8 cellular contexts compared by ENCODE assay signal in genomic region chr17:72466199-72466598, GRCh38.
A peak's percentile ranks its signal among the peaks of the same experiment; 100 is the strongest.
DNase-seq lines count a peak whose midpoint lies in the region; ATAC-seq and TF ChIP-seq lines count a peak whose summit lies in the region.

No MANE protein-coding gene starts in this region.

- TF ChIP-seq POLR2A in vagina (IDR thresholded peaks at IDR 0.05), result no peak

- peaks cover 32% of the 10 kb centered on the region for H3K4me1 ChIP-seq in vagina

- no peaks in the 10 kb centered on the region for H3K27me3 ChIP-seq in vagina

- H3K9me3 ChIP-seq in vagina, result no peaks in the 10 kb centered on the region

- DNase-seq in A172 (ENCODE audit: low spot score), result peak; percentile 94
- DNase-seq in epithelial cell of prostate (ENCODE audit: low read depth, low spot score), result peak; percentile 95
- no peak for DNase-seq in vagina (ENCODE audit: extremely low spot score in 2 of 2)
- no peak for DNase-seq in activated CD4-positive, alpha-beta T cell treated with anti-CD3 and anti-CD28 coated beads, Interleukin-2, amount 50 U/mL, for 48 hours
- DNase-seq in NCI-H128 (lab: John Stamatoyannopoulos, UW; ENCODE audit: unreplicated experiment), result no peak
- DNase-seq in DMS79 treated with DMSO at 0.1 percent for 48 hours (lab: John Stamatoyannopoulos, UW), result no peak

- intact Hi-C loops in vagina (cut with DNase I), result no loop called here

- no peak overlapping the region for H3K4me3 ChIP-seq in vagina

- no peak for TF ChIP-seq CTCF in vagina (IDR thresholded peaks at IDR 0.05)

- H3K27ac ChIP-seq in epithelial cell of prostate (peak overlapping the region; percentile 97), vagina (peak overlapping the region; percentile 53)

- peak; percentile 77 for ATAC-seq in GM21360 (IDR thresholded peaks at IDR 0.05; ENCODE audit: unreplicated experiment)
- peak; percentile 51 for ATAC-seq in HG03469 (IDR thresholded peaks at IDR 0.05; ENCODE audit: unreplicated experiment)

- no peaks in the 10 kb centered on the region for H3K36me3 ChIP-seq in vagina

Comparison
In these comparisons a context has a peak if more than half of its experiments do, and no peak if none do; other contexts are left out.
1. DNase-seq: peak in A172 (single experiment) and epithelial cell of prostate (single experiment); none in vagina (0 of 2), activated CD4-positive, alpha-beta T cell treated with anti-CD3 and anti-CD28 coated beads, Interleukin-2, amount 50 U/mL, for 48 hours (0 of 2), NCI-H128 (single experiment) and DMS79 treated with DMSO at 0.1 percent for 48 hours (single experiment).